8 cellular contexts compared by ENCODE assay signal in the genomic region with DNA sequence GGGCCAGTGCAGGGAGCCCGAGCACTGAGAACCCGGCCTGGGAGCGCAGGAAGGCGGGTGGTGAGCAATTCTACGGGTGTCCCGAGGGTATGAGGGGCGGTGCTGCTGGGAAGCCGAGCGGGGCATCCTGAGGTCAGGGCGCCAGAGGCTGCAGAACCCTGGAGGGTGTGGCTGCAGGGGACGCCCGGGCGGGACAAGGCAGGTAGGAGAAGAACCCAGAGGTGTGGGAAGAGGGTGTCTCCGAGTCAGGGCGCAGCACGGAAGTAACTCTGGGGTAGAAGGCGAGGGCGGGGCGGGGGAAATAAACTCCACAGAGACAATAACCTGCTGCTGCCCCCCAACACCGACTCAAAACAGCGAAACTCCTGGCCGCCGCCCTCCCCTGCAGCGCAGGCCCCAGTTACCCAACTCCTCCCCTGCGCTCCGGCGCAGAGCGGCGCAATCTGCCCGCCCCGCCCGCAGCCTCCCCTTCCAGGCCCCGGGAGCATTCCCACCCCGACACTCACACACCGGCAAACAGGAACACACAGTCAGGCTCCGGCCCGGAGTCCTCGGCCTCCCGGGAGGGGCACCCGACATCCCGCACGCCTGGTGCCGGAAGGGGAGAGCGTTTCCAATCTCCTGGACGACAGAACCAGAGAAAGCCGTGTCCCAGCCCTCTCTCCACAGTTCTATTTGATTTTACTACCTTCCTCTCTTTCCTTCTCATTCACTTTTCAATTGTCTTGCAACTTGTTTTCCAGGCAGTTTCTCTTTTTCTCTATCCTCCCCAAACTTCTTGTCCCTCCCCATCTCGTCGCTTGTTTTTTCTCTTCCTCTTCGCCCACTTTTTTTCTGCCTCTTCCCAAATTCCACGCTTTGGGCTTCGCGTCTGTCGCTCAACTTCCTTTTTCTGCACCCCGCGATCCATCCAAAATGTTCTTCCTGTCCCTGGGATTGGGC. TPM values are rescaled to one million over a fixed set of nuclear protein-coding genes. Genes with fewer than 3 reads are reported as not detected.
DNase-seq lines count a peak whose midpoint lies in the region; ATAC-seq and TF ChIP-seq lines count a peak whose summit lies in the region.

No MANE protein-coding gene starts in this region.

- no peak for TF ChIP-seq CTCF in neural crest cell (conservative IDR thresholded peaks at IDR 0.05)

- DNase-seq in D341Med (ENCODE audit: low spot score) (peak; percentile 57), NAMALWA (ENCODE audit: low spot score) (peak; percentile 32), ecto neural progenitor cell (ENCODE audit: low spot score) (peak; percentile 76), neural crest cell (ENCODE audit: low read depth, low spot score) (no peak), activated gamma-delta T cell (lab: John Stamatoyannopoulos, UW) (no peak)
- no peak for DNase-seq in stimulated activated CD4-positive, alpha-beta T cell treated with anti-CD3 and anti-CD28 coated beads, Interleukin-12 subunit alpha, Interleukin-12 subunit beta, amount 100 ng/mL, for 4 hours

- ATAC-seq in HG03039 (IDR thresholded peaks at IDR 0.05; ENCODE audit: unreplicated experiment) (no peak), HG03280 (IDR thresholded peaks at IDR 0.05; ENCODE audit: unreplicated experiment) (no peak)

- peaks cover 51% of the 10 kb centered on the region for H3K4me1 Mint-ChIP-seq in neural crest cell

- peaks cover 77% of the 10 kb centered on the region for H3K27me3 Mint-ChIP-seq in neural crest cell (ENCODE audit: low read depth)

- no peak overlapping the region for H3K27ac Mint-ChIP-seq in neural crest cell (ENCODE audit: unreplicated experiment)

- H3K9me3 Mint-ChIP-seq in neural crest cell = peaks cover 5% of the 10 kb centered on the region

- no peaks in the 10 kb centered on the region for H3K36me3 Mint-ChIP-seq in neural crest cell (ENCODE audit: low read depth)

- H3K4me3 Mint-ChIP-seq in neural crest cell = peak overlapping the region; percentile 77

RNA-seq across cellular contexts. Expression of a gene that starts 2.4 kb away (rescaled TPM):
- 1.7 and 2.2 TPM in 2 replicates for total RNA-seq in neural crest cell

RNA-seq across cellular contexts. Expression of a gene that starts 31.9 kb away (rescaled TPM):
- 34.8 and 37.9 TPM in 2 replicates for total RNA-seq in neural crest cell

Comparison
In these comparisons a context has a peak if more than half of its experiments do, and no peak if none do; other contexts are left out.
1. DNase-seq: peak in D341Med (single experiment), NAMALWA (single experiment) and ecto neural progenitor cell (single experiment); none in neural crest cell (single experiment), activated gamma-delta T cell (single experiment) and stimulated activated CD4-positive, alpha-beta T cell treated with anti-CD3 and anti-CD28 coated beads, Interleukin-12 subunit alpha, Interleukin-12 subunit beta, amount 100 ng/mL, for 4 hours (single experiment).